ENCODE assay signal across 1 cellular context in genomic region chr1:9428601-9429368, GRCh38.
A peak's percentile ranks its signal among the peaks of the same experiment; 100 is the strongest.
TF ChIP-seq lines count a peak whose summit lies in the region.

No MANE protein-coding gene starts in this region.

TF ChIP-seq in K562, 482 proteins besides CTCF, POLR2A, EP300 and RAD21 (continued from another document and continues in another):
- TF ChIP-seq ZHX1 (conservative IDR thresholded peaks at IDR 0.05; ENCODE audit: low read length) (peak; percentile 89; the same call in 1 of the 2 replicates), NRF1 (conservative IDR thresholded peaks at IDR 0.05 in 1 of 2, IDR thresholded peaks at IDR 0.05 in 1 of 2) (peak; percentile 99), FOXJ2 (tag; IDR thresholded peaks at IDR 0.05) (peak; percentile 78), NR2C2 (CRISPR knock-in tag; IDR thresholded peaks at IDR 0.05) (no peak), NR2C2 (tag; IDR thresholded peaks at IDR 0.05) (peak; percentile 78), NEUROD1 (IDR thresholded peaks at IDR 0.05; ENCODE audit: borderline replicate concordance, low read depth, low read length, partially characterized antibody) (peak; percentile 82), PBX2 (CRISPR knock-in tag; IDR thresholded peaks at IDR 0.05; ENCODE audit: low read depth) (no peak), PBX2 (tag; conservative IDR thresholded peaks at IDR 0.05; ENCODE audit: low read depth) (no peak), NFYB (IDR thresholded peaks at IDR 0.05; ENCODE audit: extremely low read depth, insufficient read length) (peak; percentile 97), SNIP1 (IDR thresholded peaks at IDR 0.05; ENCODE audit: low read depth) (no peak), ETV5 (CRISPR knock-in tag; IDR thresholded peaks at IDR 0.05; ENCODE audit: low read depth) (0 out of 2 replicates have a peak, but pooled peaks have one; percentile 27), ZBTB2 (IDR thresholded peaks at IDR 0.05) (peak; percentile 98), SPI1 (IDR thresholded peaks at IDR 0.05; ENCODE audit: borderline replicate concordance, low read depth, low read length) (0 out of 2 replicates have a peak, but pooled peaks have one; percentile 12), SMARCE1 (IDR thresholded peaks at IDR 0.05) (no peak), USF2 (CRISPR knock-in tag; IDR thresholded peaks at IDR 0.05) (peak; percentile 97), BCLAF1 (IDR thresholded peaks at IDR 0.05; ENCODE audit: borderline replicate concordance in 1 of 2, control insufficient read depth in 1 of 2, low read depth in 2 of 2, low read length in 1 of 2) (no peak), ZNF212 (CRISPR knock-in tag; IDR thresholded peaks at IDR 0.05) (peak; percentile 53; the same call in 1 of the 2 replicates), U2AF2 (optimal IDR thresholded peaks at IDR 0.05; ENCODE audit: low read depth, low read length) (no peak), STAT5A (IDR thresholded peaks at IDR 0.05; ENCODE audit: borderline replicate concordance, low read length) (peak; percentile 9; the same call in 1 of the 2 replicates), E2F8 (IDR thresholded peaks at IDR 0.05; ENCODE audit: low read depth, partially characterized antibody) (peak; percentile 94), SUPT5H (IDR thresholded peaks at IDR 0.05) (peak; percentile 86), TBL1XR1 (IDR thresholded peaks at IDR 0.05; ENCODE audit: low read length in 2 of 2) (peak in 1 of 2 experiments; percentile 100; a peak in 2 of 4 replicates), ZEB2 (IDR thresholded peaks at IDR 0.05) (peak; percentile 17; the same call in 1 of the 2 replicates), CUX1 (CRISPR knock-in tag; IDR thresholded peaks at IDR 0.05) (no peak), SP1 (CRISPR knock-in tag; IDR thresholded peaks at IDR 0.05) (peak; percentile 98), MEIS2 (IDR thresholded peaks at IDR 0.05; ENCODE audit: partially characterized antibody) (peak; percentile 91), FOXP4 (CRISPR knock-in tag; IDR thresholded peaks at IDR 0.05; ENCODE audit: borderline replicate concordance) (0 out of 2 replicates have a peak, but pooled peaks have one; percentile 33), CHD2 (IDR thresholded peaks at IDR 0.05; ENCODE audit: low read depth, low read length) (peak; percentile 65), ZFP91 (CRISPR knock-in tag; IDR thresholded peaks at IDR 0.05) (peak; percentile 5; the same call in 1 of the 2 replicates), NR4A1 (CRISPR knock-in tag; IDR thresholded peaks at IDR 0.05) (no peak), NR4A1 (tag; IDR thresholded peaks at IDR 0.05) (0 out of 2 replicates have a peak, but pooled peaks have one; percentile 12), SMARCB1 (IDR thresholded peaks at IDR 0.05; ENCODE audit: insufficient read length, low read depth) (no peak), RBM25 (IDR thresholded peaks at IDR 0.05; ENCODE audit: low read depth, low read length, severe bottlenecking) (peak; percentile 47), TCF3 (CRISPR knock-in tag; IDR thresholded peaks at IDR 0.05) (peak; percentile 34; the same call in 1 of the 2 replicates)
